ENCODE assay signal across 8 cellular contexts in the genomic region with DNA sequence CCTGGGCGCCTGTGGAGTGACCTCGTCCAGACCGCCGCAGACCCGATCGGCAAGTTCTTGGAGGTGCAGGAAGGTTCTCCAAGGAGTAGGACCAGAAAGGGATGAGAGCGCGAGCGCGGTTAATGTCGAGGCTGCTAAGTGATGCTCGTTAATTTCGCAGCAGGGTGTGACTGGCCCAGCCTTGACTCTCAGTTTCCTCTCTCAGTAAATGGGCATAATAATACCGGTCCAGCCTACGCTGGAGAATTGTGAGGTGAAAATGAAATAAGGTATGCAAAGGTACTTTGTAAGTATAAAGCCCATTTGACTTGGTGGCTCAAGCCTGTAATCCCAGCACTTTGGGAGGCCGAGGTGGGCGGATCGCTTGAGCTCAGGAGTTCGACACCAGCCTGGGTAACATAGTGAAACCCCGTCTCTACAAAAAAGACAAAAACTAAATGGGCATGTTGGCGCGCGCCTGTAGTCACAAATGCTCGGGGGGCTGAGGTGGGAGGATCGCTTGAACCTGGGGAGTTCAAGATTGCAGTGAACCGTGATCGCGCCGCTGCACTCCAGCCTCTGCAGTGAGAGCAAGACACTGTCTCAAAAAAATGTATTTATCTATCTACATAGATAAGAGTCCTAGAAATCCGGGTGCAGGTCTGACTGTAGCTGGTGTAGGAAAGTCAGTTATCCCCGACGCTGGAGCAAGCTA. TPM values are rescaled to one million over a fixed set of nuclear protein-coding genes. Genes with fewer than 3 reads are reported as not detected.
DNase-seq lines count a peak whose midpoint lies in the region; ATAC-seq lines count a peak whose summit lies in the region.

No MANE protein-coding gene starts in this region.

- peak overlapping the region; percentile 93 for H3K4me3 Mint-ChIP-seq in activated naive CD8-positive, alpha-beta T cell treated with anti-CD3 and anti-CD28 coated beads for 36 hours

- H3K27ac Mint-ChIP-seq in activated naive CD8-positive, alpha-beta T cell treated with anti-CD3 and anti-CD28 coated beads for 36 hours: peak overlapping the region; percentile 89

- peaks cover 38% of the 10 kb centered on the region for H3K4me1 Mint-ChIP-seq in activated naive CD8-positive, alpha-beta T cell treated with anti-CD3 and anti-CD28 coated beads for 36 hours

- H3K36me3 ChIP-seq in iPS-20b (ENCODE audit: insufficient read depth, low read depth, low read length): no peaks in the 10 kb centered on the region
- H3K36me3 ChIP-seq in stomach smooth muscle (ENCODE audit: control insufficient read depth in 2 of 2, insufficient read depth in 2 of 2, low read length in 2 of 2): no peaks in the 10 kb centered on the region

- no peaks in the 10 kb centered on the region for H3K27me3 Mint-ChIP-seq in activated naive CD8-positive, alpha-beta T cell treated with anti-CD3 and anti-CD28 coated beads for 36 hours

- H3K4me3 ChIP-seq in iPS-20b (ENCODE audit: low read length) (peak overlapping the region; percentile 91), stomach smooth muscle (ENCODE audit: low read length in 2 of 2) (peak overlapping the region; percentile 65 to 96)

- H3K4me1 ChIP-seq in iPS-20b (ENCODE audit: insufficient read depth, low read length) (no peaks in the 10 kb centered on the region), stomach smooth muscle (ENCODE audit: control insufficient read depth, insufficient read depth, low read length) (peaks cover 14% of the 10 kb centered on the region)

- DNase-seq in GM04503 (ENCODE audit: low read depth) (peak; percentile 14), iPS-NIHi7 (ENCODE audit: extremely low spot score) (no peak)
- DNase-seq in activated naive CD8-positive, alpha-beta T cell treated with anti-CD3 and anti-CD28 coated beads for 36 hours: no peak

- peaks cover 1% of the 10 kb centered on the region for H3K9me3 Mint-ChIP-seq in activated naive CD8-positive, alpha-beta T cell treated with anti-CD3 and anti-CD28 coated beads for 36 hours

- ATAC-seq in HG03520 (IDR thresholded peaks at IDR 0.05; ENCODE audit: unreplicated experiment) (peak; percentile 37), HG02970 (IDR thresholded peaks at IDR 0.05; ENCODE audit: low FRiP score, unreplicated experiment) (no peak), GM18520 (IDR thresholded peaks at IDR 0.05; ENCODE audit: unreplicated experiment) (no peak)

- peaks cover 2% of the 10 kb centered on the region for H3K36me3 Mint-ChIP-seq in activated naive CD8-positive, alpha-beta T cell treated with anti-CD3 and anti-CD28 coated beads for 36 hours

- H3K9me3 ChIP-seq in iPS-20b (ENCODE audit: insufficient read depth, low read depth, low read length) (no peaks in the 10 kb centered on the region), stomach smooth muscle (ENCODE audit: control insufficient read depth in 2 of 2, low read length in 2 of 2) (no peaks in the 10 kb centered on the region)

- H3K9ac ChIP-seq in iPS-20b (ENCODE audit: low read depth, low read length) (peak overlapping the region; percentile 81; the same call in 1 of the 2 replicates), stomach smooth muscle (ENCODE audit: low read length in 2 of 2) (peak overlapping the region; percentile 93 to 97)

- no peak overlapping the region for H3K27ac ChIP-seq in iPS-20b (ENCODE audit: low read length)
- peak overlapping the region; percentile 90 for H3K27ac ChIP-seq in stomach smooth muscle (ENCODE audit: low read length)

- H3K27me3 ChIP-seq in iPS-20b (ENCODE audit: insufficient read depth, low read length) (0 out of 2 replicates have a peak, but pooled peaks cover 5% of the 10 kb centered on the region), stomach smooth muscle (ENCODE audit: control insufficient read depth in 1 of 2, insufficient read depth in 2 of 2, low read length in 2 of 2) (no peaks in the 10 kb centered on the region)

RNA-seq across cellular contexts. Expression of gene BTBD9, which starts 0.6 kb away (rescaled TPM):
- 1 to 10 TPM; 6.8 to 7.0 TPM for total RNA-seq in activated naive CD8-positive, alpha-beta T cell treated with anti-CD3 and anti-CD28 coated beads for 36 hours
